Comparison of ENCODE assay signal across 8 cellular contexts in the genomic region with DNA sequence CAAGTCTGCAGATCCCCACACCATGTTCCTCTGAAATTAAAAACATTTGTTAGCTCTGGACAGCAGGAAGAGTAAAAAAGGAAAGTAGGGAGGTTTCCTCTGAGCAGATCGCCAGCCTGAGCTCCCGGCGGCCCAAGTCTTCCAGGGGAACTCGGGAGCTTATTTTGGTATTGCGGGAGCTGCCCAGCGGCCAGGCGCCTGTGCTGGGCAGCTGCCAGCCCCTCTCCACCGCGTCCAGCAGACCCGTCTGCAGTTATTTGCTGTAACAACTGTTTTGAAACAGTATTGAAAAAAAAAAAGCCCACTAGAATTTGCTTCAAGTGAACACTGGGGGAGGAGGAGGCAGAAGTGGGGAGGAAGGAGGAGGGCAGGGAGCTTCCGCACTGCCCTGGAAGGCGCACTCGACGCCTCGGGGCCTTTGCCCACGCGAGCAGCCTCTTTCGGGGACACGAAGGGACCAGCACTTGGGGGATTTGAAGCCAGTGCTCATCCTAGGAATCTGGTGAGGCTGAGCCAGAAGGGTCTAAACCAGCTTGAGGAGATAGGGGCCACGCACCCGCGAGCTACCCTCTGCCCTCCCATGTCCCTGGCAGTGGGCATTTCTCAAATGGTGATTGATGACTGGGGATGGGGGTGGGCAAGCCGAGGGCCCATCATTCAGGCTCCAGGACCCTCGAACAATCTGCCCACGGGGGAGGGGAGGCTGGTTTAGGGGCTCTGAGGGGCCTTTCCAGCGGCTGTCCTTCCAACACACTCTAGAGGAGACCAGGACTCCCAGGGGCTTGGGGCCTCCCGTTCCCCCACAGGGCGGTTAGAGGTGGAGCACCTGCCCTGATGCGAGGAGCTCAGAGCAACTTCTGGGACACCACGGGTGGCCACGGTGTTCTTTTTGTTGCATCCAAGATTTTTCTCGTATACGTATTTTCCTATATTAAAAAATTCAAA. TPM values are rescaled to one million over a fixed set of nuclear protein-coding genes. Genes with fewer than 3 reads are reported as not detected.
A peak's percentile ranks its signal among the peaks of the same experiment; 100 is the strongest.
DNase-seq lines count a peak whose midpoint lies in the region; TF ChIP-seq lines count a peak whose summit lies in the region.

No MANE protein-coding gene starts in this region.

- peaks cover 4% of the 10 kb centered on the region; the same call in 1 of the 2 replicates for H3K36me3 ChIP-seq in SJSA1
- H3K36me3 ChIP-seq in ovary: no peaks in the 10 kb centered on the region

- DNase-seq in Calu3 (no peak), SJSA1 (ENCODE audit: low read depth in 1 of 2, low spot score in 2 of 2) (no peak), fibroblast of the conjunctiva (ENCODE audit: low read depth) (peak; percentile 85), ovary (peak; percentile 76 to 89 (median 82)), SKM-1 (lab: John Stamatoyannopoulos, UW; ENCODE audit: unreplicated experiment) (no peak), GM19240 (ENCODE audit: insufficient read length, low spot score) (no peak), KG1 (lab: John Stamatoyannopoulos, UW) (no peak), activated gamma-delta T cell (lab: John Stamatoyannopoulos, UW) (no peak)

- H3K9me3 Mint-ChIP-seq in Calu3 (ENCODE audit: low read depth, unreplicated experiment): no peaks in the 10 kb centered on the region

- no peak for TF ChIP-seq EP300 in ovary (IDR thresholded peaks at IDR 0.05)

- TF ChIP-seq POLR2A in ovary (IDR thresholded peaks at IDR 0.05): peak; percentile 32

- H3K27me3 Mint-ChIP-seq in Calu3 (ENCODE audit: unreplicated experiment): peaks cover 61% of the 10 kb centered on the region

- CTCF ChIA-PET in Calu3 (lab: Charles Lee): interaction anchor here (1.4 kb wide), 1 partner anchor 56 kb away, joined by 3 read pairs; no protein-coding TSS in a partner anchor

- TF ChIP-seq CTCF in Calu3 (IDR thresholded peaks at IDR 0.05; ENCODE audit: unreplicated experiment): no peak
- no peak for TF ChIP-seq CTCF in ovary (IDR thresholded peaks at IDR 0.05)

- BruUV-seq in Calu3 (replicated peaks; lab: Mats Ljungman, UMichigan): TSS peak; percentile 38

- H3K4me3 ChIP-seq in SJSA1: peak overlapping the region; percentile 60
- peak overlapping the region; percentile 69 for H3K4me3 ChIP-seq in ovary

- no peaks in the 10 kb centered on the region; the same call in 1 of the 2 replicates for H3K27me3 ChIP-seq in SJSA1 (replicated peaks)
- no peaks in the 10 kb centered on the region for H3K27me3 ChIP-seq in ovary

- intact Hi-C loops in Calu3 (cut with micrococcal nuclease; ENCODE audit: unreplicated experiment) (no loop called here), ovary (cut with DNase I) (loop anchor here in 1 of 4 donors (2.0 to 10.0 kb wide), 3 partner anchors 90 to 119 kb away; partner anchors contain the start of gene SLC38A10)

- H3K27ac ChIP-seq in SJSA1 (no peak overlapping the region), ovary (peak overlapping the region; percentile 91 to 92)

- peaks cover 34% of the 10 kb centered on the region for H3K36me3 Mint-ChIP-seq in Calu3 (ENCODE audit: insufficient read depth, unreplicated experiment)

- peaks cover 29% of the 10 kb centered on the region for H3K4me1 ChIP-seq in SJSA1 (replicated peaks)
- H3K4me1 ChIP-seq in ovary (ENCODE audit: insufficient read depth): peaks cover 23% of the 10 kb centered on the region

- no peak overlapping the region for H3K27ac Mint-ChIP-seq in Calu3 (ENCODE audit: unreplicated experiment)

- WGBS in ovary, 3 donors: 10 to 13% (median 11%) methylated on average over 33 of the region's 33 CpGs

- H3K4me3 Mint-ChIP-seq in Calu3 (ENCODE audit: low read depth, unreplicated experiment): peak overlapping the region; percentile 76

- H3K9me3 ChIP-seq in SJSA1 (replicated peaks) (no peaks in the 10 kb centered on the region), ovary (no peaks in the 10 kb centered on the region)

- peaks cover 20% of the 10 kb centered on the region for H3K4me1 Mint-ChIP-seq in Calu3 (ENCODE audit: low read depth, unreplicated experiment)

RNA-seq across cellular contexts. Expression of gene BAHCC1, which starts 3.0 kb away (rescaled TPM):
- total RNA-seq in Calu3 (2022) (0.17 and 0.27 TPM in 2 replicates), ovary (10 to 100 TPM in 6 of 7 donors, 1 to 10 TPM in 1; 7.6 to 31.9 (median 24.2) TPM)
- total RNA-seq in SJSA1 (2014; rRNA removed; shearing (Covaris generic)): 5.7 and 6.6 TPM in 2 replicates
- polyA plus RNA-seq in ovary: 10 to 100 TPM in 1 of 2 donors, 1 to 10 TPM in 1; 1.9 to 16.0 TPM

Comparison
In these comparisons a context has a peak if more than half of its experiments do, and no peak if none do; other contexts are left out.
1. DNase-seq: peak in fibroblast of the conjunctiva (single experiment) and ovary (5 of 5); none in Calu3 (single experiment), SJSA1 (0 of 2), SKM-1 (single experiment), GM19240 (single experiment), KG1 (single experiment) and activated gamma-delta T cell (single experiment).